Comparison of ENCODE assay signal across 8 cellular contexts in genomic region chr3:19931180-19931692, GRCh38. TPM values are rescaled to one million over a fixed set of nuclear protein-coding genes. Genes with fewer than 3 reads are reported as not detected.
A peak's percentile ranks its signal among the peaks of the same experiment; 100 is the strongest.
DNase-seq lines count a peak whose midpoint lies in the region; ATAC-seq lines count a peak whose summit lies in the region.

No MANE protein-coding gene starts in this region.

- no peaks in the 10 kb centered on the region for H4K20me1 ChIP-seq in GM23248 (ENCODE audit: insufficient read depth)

- DNase-seq in KG1 (lab: John Stamatoyannopoulos, UW) (peak; percentile 41), globus pallidus (ENCODE audit: low spot score) (peak; percentile 55), DMS79 treated with DMSO at 0.1 percent for 48 hours (lab: John Stamatoyannopoulos, UW) (no peak), NCI-H2029 (lab: John Stamatoyannopoulos, UW) (no peak), GM23248 (no peak), NCI-H2107 (lab: John Stamatoyannopoulos, UW) (no peak)

- H3K4me3 ChIP-seq in GM23248, result no peak overlapping the region

- H3F3A ChIP-seq in GM23248 (ENCODE audit: insufficient read depth), result no peaks in the 10 kb centered on the region

- no peak overlapping the region for H3K4me2 ChIP-seq in GM23248 (ENCODE audit: unreplicated experiment)

- 0 out of 2 replicates have a peak, but pooled peaks cover 6% of the 10 kb centered on the region for H3K4me1 ChIP-seq in GM23248 (ENCODE audit: insufficient read depth)

- no peak overlapping the region for H3K27ac ChIP-seq in GM23248

- in situ Hi-C loops in GM23248 (cut with MboI), result no loop called here

- H3K36me3 ChIP-seq in GM23248 (ENCODE audit: low read depth), result no peaks in the 10 kb centered on the region

- no peaks in the 10 kb centered on the region for H3K9me3 ChIP-seq in GM23248 (ENCODE audit: low read depth)

- H3K9me2 ChIP-seq in GM23248 (ENCODE audit: insufficient read depth), result no peaks in the 10 kb centered on the region

- ATAC-seq in GM18508 (IDR thresholded peaks at IDR 0.05; ENCODE audit: insufficient read depth, unreplicated experiment) (peak; percentile 86), GM21528 (IDR thresholded peaks at IDR 0.05; ENCODE audit: low FRiP score, unreplicated experiment) (peak; percentile 85)

- H3K9ac ChIP-seq in GM23248, result no peak overlapping the region

- 92 to 100% methylated on average over 2 of the region's 2 CpGs for WGBS in GM23248 (ENCODE audit: low coverage in 1 of 2, low lambda C conversion rate in 2 of 2, missing lambda C conversion rate in 2 of 2), 2 experiments

- no peaks in the 10 kb centered on the region for H3K79me2 ChIP-seq in GM23248 (ENCODE audit: insufficient read depth)

- no peaks in the 10 kb centered on the region for H3K27me3 ChIP-seq in GM23248 (replicated peaks; ENCODE audit: insufficient read depth)

- H2AFZ ChIP-seq in GM23248, result no peak overlapping the region

RNA-seq across cellular contexts. Expression of gene EFHB, which starts 2.8 kb away (rescaled TPM):
- total RNA-seq in GM23248 (2014; rRNA removed; shearing (Covaris generic)), result 0.13 and 2.9 TPM in 2 replicates
- 1.0 and 1.3 TPM in 2 replicates for polyA plus RNA-seq in GM23248 (2016; fragmentation: Nextera tagmentation; extraction: Ambion mirVana)

RNA-seq across cellular contexts. Expression of gene RAB5A, which starts 15.7 kb away (rescaled TPM):
- total RNA-seq in GM23248 (2014; rRNA removed; shearing (Covaris generic)), result 56.5 and 94.9 TPM in 2 replicates
- 78.9 and 80.9 TPM in 2 replicates for polyA plus RNA-seq in GM23248 (2016; fragmentation: Nextera tagmentation; extraction: Ambion mirVana)

Comparison
In these comparisons a context has a peak if more than half of its experiments do, and no peak if none do; other contexts are left out.
1. DNase-seq: peak in KG1 (single experiment) and globus pallidus (single experiment); none in DMS79 treated with DMSO at 0.1 percent for 48 hours (single experiment), NCI-H2029 (single experiment), GM23248 (single experiment) and NCI-H2107 (single experiment).